21 cellular contexts compared by ENCODE assay signal in the genomic region with DNA sequence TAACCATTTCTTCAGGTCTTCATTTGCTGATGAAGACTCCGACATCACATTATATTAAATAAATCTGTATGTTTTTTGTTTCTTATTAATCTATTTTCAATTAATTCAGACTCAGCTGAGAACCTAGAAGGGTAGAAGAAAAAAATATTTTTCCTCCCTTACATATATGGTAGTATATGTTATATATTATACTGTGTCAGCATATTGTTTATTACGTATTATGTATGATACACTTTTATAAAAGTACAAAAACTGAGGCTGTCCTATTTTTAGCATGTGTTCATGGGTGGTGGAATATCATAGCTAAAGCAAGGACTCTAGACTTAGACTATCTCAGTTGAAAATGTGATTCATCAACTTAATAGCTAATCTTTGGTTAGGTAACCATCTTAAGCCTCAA.
DNase-seq lines count a peak whose midpoint lies in the region; ATAC-seq, FAIRE-seq and TF ChIP-seq lines count a peak whose summit lies in the region.
"Had no signal": no experiment of that assay in that cellular context is flagged by ENCODE, and none has a peak within 500 bp of the region (broad histone marks: within the 10 kb centered on the region; RNA-seq: fewer than 3 reads in every experiment).

No MANE protein-coding gene starts in this region.

- H2BK20ac ChIP-seq in IMR-90 (ENCODE audit: low read depth, low read length), result no peak overlapping the region

- TF ChIP-seq CTCF in A549 (IDR thresholded peaks at IDR 0.05) (no peak), IMR-90 (conservative IDR thresholded peaks at IDR 0.05; ENCODE audit: low read depth, low read length) (no peak), K562 (IDR thresholded peaks at IDR 0.05 in 2 of 3, conservative IDR thresholded peaks at IDR 0.05 in 1 of 3; ENCODE audit: insufficient read depth in 2 of 3, low read depth in 1 of 3, low read length in 3 of 3) (no peak)

- dilution Hi-C loops in IMR-90 (cut with HindIII; ENCODE audit: low sequenced_read_pairs, unreplicated experiment), result no loop called here

- in situ Hi-C loops in IMR-90 (cut with MboI; ENCODE audit: low sequenced_read_pairs), result no loop called here
- in situ Hi-C loops in K562 (cut with MboI), result no loop called here

- H3K4me2 ChIP-seq in A549 (no peak overlapping the region), IMR-90 (ENCODE audit: low read depth, low read length) (no peak overlapping the region), K562 (ENCODE audit: insufficient read depth, low read length) (no peak overlapping the region)
- H3K4me2 ChIP-seq: BLaER1 treated with 17β-estradiol and CSF1 and Interleukin-3, amounts not matched to agents 10 nM and 100 nM had no signal

- H4K8ac ChIP-seq in IMR-90 (ENCODE audit: low read depth in 2 of 2, low read length in 2 of 2), result no peak overlapping the region

- no peak overlapping the region for H4K91ac ChIP-seq in IMR-90 (ENCODE audit: insufficient read depth, low read depth, low read length)

- intact Hi-C loops in IMR-90 (cut with micrococcal nuclease), result no loop called here
- intact Hi-C loops in K562 (cut with micrococcal nuclease), result no loop called here

- H2BK15ac ChIP-seq in IMR-90 (ENCODE audit: low read depth, low read length), result no peak overlapping the region

- no peaks in the 10 kb centered on the region for H3K79me2 ChIP-seq in K562 (ENCODE audit: control insufficient read depth, insufficient read depth, low read length)

- no peak for FAIRE-seq in A549 (lab: Jason Lieb, UNC)
- no peak for FAIRE-seq in K562 (lab: Jason Lieb, UNC)
- FAIRE-seq in GM12892 (lab: Jason Lieb, UNC), result no peak
- FAIRE-seq: A204.1, D721Med, GM12878, GM19239 had no signal

- 95% methylated on average over 2 of the region's 2 CpGs for WGBS in A549 (ENCODE audit: missing lambda C conversion rate)
- WGBS in IMR-90 (ENCODE audit: extremely low coverage in 2 of 2, insufficient read length in 1 of 2), 2 experiments, result no CpG with 5 or more reads among the region's 2 CpGs
- WGBS in K562 (ENCODE audit: insufficient coverage, low coverage, missing lambda C conversion rate), result 13% methylated on average over 2 of the region's 2 CpGs

- BruUV-seq in IMR-90 (replicated peaks; lab: Mats Ljungman, UMichigan) (no TSS peak), K562 (replicated peaks; lab: Mats Ljungman, UMichigan) (no TSS peak)

- H3K56ac ChIP-seq in IMR-90 (ENCODE audit: extremely low read depth, insufficient read depth, low read length), result no peak overlapping the region

- DNase-seq in A549 (ENCODE audit: low read depth in 1 of 2, low spot score in 1 of 2) (no peak), IMR-90 (no peak), K562 (ENCODE audit: extremely low read depth in 1 of 4, low spot score in 3 of 4) (no peak), renal cortical epithelial cell (ENCODE audit: low read depth) (peak; percentile 43), SHP77 treated with DMSO at 0.1 percent for 48 hours (lab: John Stamatoyannopoulos, UW) (no peak), GM12892 (ENCODE audit: insufficient read length) (no peak), dedifferentiated amniotic fluid mesenchymal stem cell (ENCODE audit: extremely low spot score) (no peak)
- DNase-seq: 8988T; AML-193; Caco-2; Calu3; CD4-positive, alpha-beta T cell; CD8-positive, alpha-beta T cell; DMS79 treated with DMSO at 0.1 percent for 48 hours; GDM1 had no signal

- H3K9ac ChIP-seq in IMR-90 (ENCODE audit: low read depth, low read length), result no peak overlapping the region
- no peak overlapping the region for H3K9ac ChIP-seq in K562 (ENCODE audit: insufficient read depth in 1 of 2, low read depth in 2 of 2, low read length in 2 of 2)
- H3K9ac ChIP-seq: BLaER1 treated with 17β-estradiol and CSF1 and Interleukin-3, amounts not matched to agents 10 nM and 100 nM had no signal

- TF ChIP-seq POLR2A in A549 (IDR thresholded peaks at IDR 0.05; ENCODE audit: low read length), result no peak
- no peak for TF ChIP-seq POLR2A in IMR-90 (IDR thresholded peaks at IDR 0.05; ENCODE audit: low read depth, low read length)
- TF ChIP-seq POLR2A in K562 (conservative IDR thresholded peaks at IDR 0.05), result no peak
- TF ChIP-seq POLR2A in GM12892 (IDR thresholded peaks at IDR 0.05; ENCODE audit: low read depth, low read length), result no peak

- TF ChIP-seq RAD21 in A549 (conservative IDR thresholded peaks at IDR 0.05 in 1 of 2, IDR thresholded peaks at IDR 0.05 in 1 of 2) (no peak), IMR-90 (IDR thresholded peaks at IDR 0.05; ENCODE audit: low read length) (no peak), K562 (CRISPR knock-in tag; conservative IDR thresholded peaks at IDR 0.05 in 1 of 2, IDR thresholded peaks at IDR 0.05 in 1 of 2) (no peak)

- no peak overlapping the region for H2AK5ac ChIP-seq in IMR-90 (ENCODE audit: low read depth, low read length)

- no peak overlapping the region for H2BK120ac ChIP-seq in IMR-90 (ENCODE audit: low read depth, low read length)

- no peak overlapping the region for H3K23ac ChIP-seq in IMR-90 (ENCODE audit: low read depth, low read length)

- no peaks in the 10 kb centered on the region for H3K9me3 ChIP-seq in A549
- no peaks in the 10 kb centered on the region for H3K9me3 ChIP-seq in IMR-90 (ENCODE audit: control insufficient read depth, insufficient read depth, low read length)
- H3K9me3 ChIP-seq in K562 (replicated peaks; ENCODE audit: control insufficient read depth, insufficient read depth, low read depth, low read length), result no peaks in the 10 kb centered on the region
- H3K9me3 ChIP-seq: BLaER1 treated with 17β-estradiol and CSF1 and Interleukin-3, amounts not matched to agents 10 nM and 100 nM; Caco-2 had no signal

- H2AFZ ChIP-seq in IMR-90 (replicated peaks; ENCODE audit: low read length, poor library complexity) (no peak overlapping the region), K562 (ENCODE audit: low read depth, low read length) (no peak overlapping the region)

- no peak overlapping the region for H3K4ac ChIP-seq in IMR-90 (ENCODE audit: low read depth, low read length)

- TF ChIP-seq EP300 in A549 (IDR thresholded peaks at IDR 0.05) (no peak), K562 (IDR thresholded peaks at IDR 0.05; ENCODE audit: low read length) (no peak)

- CTCF ChIA-PET in A549 (lab: Yijun Ruan, JAX), result interaction anchor here (1.5 kb wide), 1 partner anchor 18 kb away, joined by 5 read pairs; no protein-coding TSS in a partner anchor
- CTCF ChIA-PET in IMR-90 (lab: Yijun Ruan, JAX), result no interaction called here
- CTCF ChIA-PET in K562 (lab: Yijun Ruan, JAX; ENCODE audit: low intra/inter-chr PET ratio), result no interaction called here

- no peak overlapping the region for H3K14ac ChIP-seq in IMR-90 (replicated peaks; ENCODE audit: low read depth, low read length)

- no peak overlapping the region for H2BK5ac ChIP-seq in IMR-90 (ENCODE audit: low read depth, low read length, poor library complexity, severe bottlenecking)

- H3K18ac ChIP-seq in IMR-90 (ENCODE audit: low read depth, low read length), result no peak overlapping the region

- H3K79me1 ChIP-seq in IMR-90 (ENCODE audit: low read depth in 1 of 2, low read length in 2 of 2), result no peaks in the 10 kb centered on the region

- no peak overlapping the region for H4K5ac ChIP-seq in IMR-90 (ENCODE audit: low read depth, low read length)

- POLR2A ChIA-PET in A549 (lab: Yijun Ruan, JAX), result no interaction called here
- POLR2A ChIA-PET in IMR-90 (lab: Charles Lee; ENCODE audit: unreplicated experiment), result no interaction called here
- POLR2A ChIA-PET in K562 (lab: Yijun Ruan, JAX), result no interaction called here

- H2AK9ac ChIP-seq in IMR-90 (replicated peaks; ENCODE audit: low read depth, low read length, poor library complexity), result no peak overlapping the region

- H4K20me1 ChIP-seq in IMR-90 (ENCODE audit: insufficient read depth, low read length) (no peaks in the 10 kb centered on the region), K562 (replicated peaks; ENCODE audit: control insufficient read depth, insufficient read depth, low read length) (no peaks in the 10 kb centered on the region)
- H4K20me1 ChIP-seq: BLaER1 treated with 17β-estradiol and CSF1 and Interleukin-3, amounts not matched to agents 10 nM and 100 nM had no signal

- H3K27me3 ChIP-seq in IMR-90 (ENCODE audit: control insufficient read depth, insufficient read depth, low read length) (no peaks in the 10 kb centered on the region), K562 (ENCODE audit: control insufficient read depth in 2 of 2, insufficient read depth in 2 of 2, low read length in 2 of 2) (no peaks in the 10 kb centered on the region)
- H3K27me3 ChIP-seq: BLaER1 treated with 17β-estradiol and CSF1 and Interleukin-3, amounts not matched to agents 10 nM and 100 nM had no signal

- H3K9me1 ChIP-seq in IMR-90 (ENCODE audit: insufficient read depth, low read length) (no peaks in the 10 kb centered on the region), K562 (ENCODE audit: control insufficient read depth, insufficient read depth, low read length) (no peaks in the 10 kb centered on the region)

- H3K36me3 ChIP-seq in IMR-90 (ENCODE audit: control insufficient read depth, insufficient read depth, low read length) (no peaks in the 10 kb centered on the region), K562 (ENCODE audit: control insufficient read depth, insufficient read depth, low read length) (no peaks in the 10 kb centered on the region)
- H3K36me3 ChIP-seq: BLaER1 treated with 17β-estradiol and CSF1 and Interleukin-3, amounts not matched to agents 10 nM and 100 nM had no signal

- no peak for ATAC-seq in A549
- no peak for ATAC-seq in IMR-90 (ENCODE audit: low read depth)
- no peak for ATAC-seq in K562
- ATAC-seq: CD8-positive, alpha-beta T cell; GM12878 had no signal

- H3K4me1 ChIP-seq in A549 (no peaks in the 10 kb centered on the region), IMR-90 (ENCODE audit: control insufficient read depth, insufficient read depth, low read length) (no peaks in the 10 kb centered on the region), K562 (replicated peaks in 1 of 2; ENCODE audit: control insufficient read depth in 2 of 2, insufficient read depth in 2 of 2, low read length in 2 of 2) (no peaks in the 10 kb centered on the region)

- no peak overlapping the region for H3K27ac ChIP-seq in A549
- no peak overlapping the region for H3K27ac ChIP-seq in IMR-90 (ENCODE audit: insufficient read depth, low read length)
- H3K27ac ChIP-seq in K562 (ENCODE audit: extremely low read depth, low read depth, low read length), result no peak overlapping the region
- H3K27ac ChIP-seq: BLaER1 treated with 17β-estradiol and CSF1 and Interleukin-3, amounts not matched to agents 10 nM and 100 nM; C4-2B had no signal

- H3K4me3 ChIP-seq in A549 (no peak overlapping the region), IMR-90 (ENCODE audit: insufficient read depth, low read depth, low read length) (no peak overlapping the region), K562 (no peak overlapping the region)
- H3K4me3 ChIP-seq: BLaER1 treated with 17β-estradiol and CSF1 and Interleukin-3, amounts not matched to agents 10 nM and 100 nM; GM12878 had no signal

TF ChIP-seq in A549, 52 proteins besides CTCF, POLR2A, EP300 and RAD21 (continues in another document):
- no peak for TF ChIP-seq ZSCAN20 (CRISPR knock-in tag; IDR thresholded peaks at IDR 0.05)

TF ChIP-seq in IMR-90, 13 proteins besides CTCF, POLR2A, EP300 and RAD21:
- TF ChIP-seq CEBPB (IDR thresholded peaks at IDR 0.05; ENCODE audit: low read depth, low read length) (no peak), MAFK (IDR thresholded peaks at IDR 0.05; ENCODE audit: low read depth, low read length) (peak; percentile 66)
TF ChIP-seq in IMR-90: peak in this region for 1.

TF ChIP-seq in K562, 482 proteins besides CTCF, POLR2A, EP300 and RAD21 (continues in another document):
- TF ChIP-seq ZNF316 (IDR thresholded peaks at IDR 0.05), result peak; percentile 78
- peak; percentile 52; the same call in 1 of the 2 replicates for TF ChIP-seq C11orf30 (IDR thresholded peaks at IDR 0.05; ENCODE audit: low read depth)

Comparison
In these comparisons a context has a peak if more than half of its experiments do, and no peak if none do; other contexts are left out.
1. Of the 35 proteins assayed by ChIP-seq in both K562 and A549: peak only in K562: none; only in A549: none; in both: MAFK; in neither: 34.